ENCODE assay signal across 1 cellular context in genomic region chr19:4390862-4391693, GRCh38.
TF ChIP-seq lines count a peak whose summit lies in the region.

No MANE protein-coding gene starts in this region.

TF ChIP-seq in GM23338, 12 proteins besides CTCF, POLR2A, EP300 and RAD21 (continued from another document):
- TF ChIP-seq EZH2 (IDR thresholded peaks at IDR 0.05; ENCODE audit: low read depth, unreplicated experiment), result no peak
